ENCODE assay signal across 18 cellular contexts in genomic region chr12:113931517-113931916, GRCh38. TPM values are rescaled to one million over a fixed set of nuclear protein-coding genes. Genes with fewer than 3 reads are reported as not detected.
DNase-seq lines count a peak whose midpoint lies in the region; TF ChIP-seq lines count a peak whose summit lies in the region.
"Had no signal": no experiment of that assay in that cellular context is flagged by ENCODE, and none has a peak within 500 bp of the region (broad histone marks: within the 10 kb centered on the region; RNA-seq: fewer than 3 reads in every experiment).

No MANE protein-coding gene starts in this region.

- H3K4me1 ChIP-seq in HUES64 (ENCODE audit: insufficient read depth, low read length), result peaks cover 25% of the 10 kb centered on the region
- peaks cover 30% of the 10 kb centered on the region for H3K4me1 ChIP-seq in adipocyte (ENCODE audit: control insufficient read depth, insufficient read depth, low read length)
- H3K4me1 ChIP-seq in endodermal cell (ENCODE audit: control insufficient read depth, insufficient read depth, low read length), result peaks cover 18% of the 10 kb centered on the region
- H3K4me1 ChIP-seq: SJSA1 had no signal

- H3K9me3 ChIP-seq in HUES64 (ENCODE audit: insufficient read depth, low read depth, low read length) (no peaks in the 10 kb centered on the region), adipocyte (ENCODE audit: control insufficient read depth, low read length) (no peaks in the 10 kb centered on the region), endodermal cell (ENCODE audit: control insufficient read depth, low read length) (no peaks in the 10 kb centered on the region)
- H3K9me3 ChIP-seq: SJSA1 had no signal

- H3K36me3 ChIP-seq in HUES64 (ENCODE audit: insufficient read depth, low read length), result peaks cover 27% of the 10 kb centered on the region
- H3K36me3 ChIP-seq in adipocyte (ENCODE audit: control insufficient read depth, insufficient read depth, low read length, severe bottlenecking), result peaks cover 6% of the 10 kb centered on the region
- H3K36me3 ChIP-seq in endodermal cell (ENCODE audit: control insufficient read depth, insufficient read depth, low read length), result peaks cover 28% of the 10 kb centered on the region

- H3K4me3 Mint-ChIP-seq in endodermal cell, result no peak overlapping the region
- H3K4me3 Mint-ChIP-seq: B cell; CD4-positive, alpha-beta T cell had no signal

- peaks cover 34% of the 10 kb centered on the region for H3K36me3 Mint-ChIP-seq in endodermal cell (ENCODE audit: low read depth)

- H3K27me3 ChIP-seq in HUES64 (ENCODE audit: insufficient read depth, low read length), result no peaks in the 10 kb centered on the region
- H3K27me3 ChIP-seq in adipocyte (replicated peaks; ENCODE audit: control insufficient read depth, insufficient read depth, low read length), result no peaks in the 10 kb centered on the region
- no peaks in the 10 kb centered on the region for H3K27me3 ChIP-seq in endodermal cell (ENCODE audit: control insufficient read depth, insufficient read depth, low read length, poor library complexity, severe bottlenecking)
- H3K27me3 ChIP-seq: SJSA1 had no signal

- H3K9me3 Mint-ChIP-seq in endodermal cell, result no peaks in the 10 kb centered on the region
- H3K9me3 Mint-ChIP-seq: CD4-positive, alpha-beta T cell had no signal

- no peak overlapping the region for H3K9ac ChIP-seq in HUES64 (ENCODE audit: low read depth, low read length)
- peak overlapping the region; percentile 63 for H3K9ac ChIP-seq in adipocyte (ENCODE audit: low read length)
- no peak overlapping the region for H3K9ac ChIP-seq in endodermal cell (ENCODE audit: extremely low read depth, low read length, poor library complexity, severe bottlenecking)

- H3K4me3 ChIP-seq in HUES64 (ENCODE audit: low read length), result no peak overlapping the region
- H3K4me3 ChIP-seq in adipocyte (ENCODE audit: low read length), result no peak overlapping the region
- no peak overlapping the region for H3K4me3 ChIP-seq in endodermal cell (ENCODE audit: low read length)
- H3K4me3 ChIP-seq: PC-9, SJSA1 had no signal

- DNase-seq in adipocyte (ENCODE audit: low read depth) (no peak), endodermal cell (no peak), substantia nigra (lab: John Stamatoyannopoulos, UW) (no peak), SK-N-DZ (ENCODE audit: low spot score) (no peak), NCI-H2227 treated with DMSO at 0.1 percent for 48 hours (lab: John Stamatoyannopoulos, UW) (no peak), NCI-H69 (lab: John Stamatoyannopoulos, UW) (no peak)
- DNase-seq: CD4-positive, alpha-beta T cell; HCEC 1CT; KBM-7; MV-4-11; NCI-H1417; NCI-H187 treated with DMSO at 0.1 percent for 48 hours; NCI-H2171; NCI-H446 treated with DMSO at 0.1 percent for 48 hours; PC-9 had no signal

- no peaks in the 10 kb centered on the region for H3K27me3 Mint-ChIP-seq in endodermal cell (ENCODE audit: insufficient read depth)
- H3K27me3 Mint-ChIP-seq: B cell; CD4-positive, alpha-beta T cell had no signal

- no peak for TF ChIP-seq CTCF in endodermal cell (conservative IDR thresholded peaks at IDR 0.05)

- H3K4me1 Mint-ChIP-seq in endodermal cell, result peaks cover 50% of the 10 kb centered on the region
- H3K4me1 Mint-ChIP-seq: B cell had no signal

- peak overlapping the region; percentile 97 for H3K27ac Mint-ChIP-seq in endodermal cell
- H3K27ac Mint-ChIP-seq: B cell; CD4-positive, alpha-beta T cell had no signal

- WGBS in HUES64, result 91% methylated on average over 6 of the region's 6 CpGs
- WGBS in endodermal cell (ENCODE audit: insufficient coverage in 1 of 2, insufficient read length in 1 of 2), 2 experiments, result 97 to 100% methylated on average over 1 to 6 of the region's 6 CpGs

- H3K27ac ChIP-seq in HUES64 (ENCODE audit: low read depth, low read length), result peak overlapping the region; percentile 92; the same call in 1 of the 2 replicates
- H3K27ac ChIP-seq in endodermal cell (ENCODE audit: low read depth, low read length), result no peak overlapping the region
- H3K27ac ChIP-seq in substantia nigra (ENCODE audit: low read depth, low read length, poor library complexity, severe bottlenecking), result peak overlapping the region; percentile 99
- H3K27ac ChIP-seq: PC-9, SJSA1 had no signal

RNA-seq across cellular contexts. Expression of gene RBM19, which starts 34.6 kb away (rescaled TPM):
- polyA plus RNA-seq in HUES64 (2013, experiment 1 of 2), result 32.5 TPM
- polyA plus RNA-seq in HUES64 (2013, experiment 2 of 2), result 27.2 TPM
- 10 to 100 TPM; 38.6 to 43.1 TPM for total RNA-seq in endodermal cell
- 21.8 TPM for polyA plus RNA-seq in endodermal cell (2013, experiment 1 of 2)
- 19.9 TPM for polyA plus RNA-seq in endodermal cell (2013, experiment 2 of 2)
- 25.3 and 30.1 TPM in 2 replicates for polyA plus RNA-seq in SK-N-DZ (2014; cell fraction: cytosol; rRNA removed)
- 72.0 and 106 TPM in 2 replicates for polyA plus RNA-seq in SK-N-DZ (2014; cell fraction: nucleus; rRNA removed)
